Comparison of ENCODE assay signal across 26 cellular contexts in the genomic region with DNA sequence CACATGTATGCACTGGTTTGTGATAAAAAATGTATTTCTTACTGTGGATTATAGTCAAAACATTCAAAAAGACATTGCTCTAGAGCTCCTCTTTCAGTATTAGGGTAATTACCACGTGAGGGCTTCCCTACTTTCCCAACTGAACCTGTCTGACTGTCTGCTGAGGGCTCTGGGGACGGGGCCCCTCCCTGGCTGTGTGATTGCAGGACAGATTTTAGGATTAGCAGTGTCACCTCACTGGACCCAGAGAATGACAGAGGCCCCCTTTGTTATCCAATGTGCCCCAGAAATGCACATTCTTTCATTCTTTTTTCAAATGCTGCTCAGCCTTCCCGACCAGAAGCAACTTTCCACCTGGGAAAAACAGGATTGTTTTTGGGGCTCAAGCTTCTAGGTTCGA. TPM values are rescaled to one million over a fixed set of nuclear protein-coding genes. Genes with fewer than 3 reads are reported as not detected.
A peak's percentile ranks its signal among the peaks of the same experiment; 100 is the strongest.
DNase-seq lines count a peak whose midpoint lies in the region; ATAC-seq and TF ChIP-seq lines count a peak whose summit lies in the region.
"Had no signal": no experiment of that assay in that cellular context is flagged by ENCODE, and none has a peak within 500 bp of the region (broad histone marks: within the 10 kb centered on the region; RNA-seq: fewer than 3 reads in every experiment).

No MANE protein-coding gene starts in this region.

- H2BK12ac ChIP-seq in trophoblast cell (ENCODE audit: low read length): no peak overlapping the region

- H3K27me3 Mint-ChIP-seq in GM23338 (ENCODE audit: insufficient read depth, low read depth, poor library complexity) (peaks cover 75% of the 10 kb centered on the region), neural progenitor cell (ENCODE audit: insufficient read depth, low read depth) (peaks cover 26% of the 10 kb centered on the region)

- H3K27me3 ChIP-seq in GM23338 (ENCODE audit: insufficient read depth) (peaks cover 100% of the 10 kb centered on the region), HAP-1 (ENCODE audit: low read depth) (peaks cover 11% of the 10 kb centered on the region; the same call in 1 of the 2 replicates), neural progenitor cell (peaks cover 79% of the 10 kb centered on the region), trophoblast cell (ENCODE audit: insufficient read depth, low read length) (no peaks in the 10 kb centered on the region)

- no peak overlapping the region for H3K4me2 ChIP-seq in GM23338
- peak overlapping the region; percentile 50 for H3K4me2 ChIP-seq in neural progenitor cell
- no peak overlapping the region for H3K4me2 ChIP-seq in trophoblast cell (ENCODE audit: low read length)

- H3K9ac ChIP-seq in neural progenitor cell (no peak overlapping the region), trophoblast cell (ENCODE audit: low read length) (no peak overlapping the region)

- no peak overlapping the region for H2BK5ac ChIP-seq in trophoblast cell (ENCODE audit: low read depth, low read length, poor library complexity)

- H4K12ac ChIP-seq in trophoblast cell (ENCODE audit: low read depth, low read length): no peak overlapping the region

- peak; percentile 14; the same call in 2 of the 3 replicates for ATAC-seq in GM23338
- ATAC-seq: CD8-positive, alpha-beta T cell; GM12878; K562; Panc1 had no signal

- H2AK5ac ChIP-seq in trophoblast cell (ENCODE audit: low read length): no peak overlapping the region

- H3K27ac Mint-ChIP-seq in GM23338 (no peak overlapping the region), neural progenitor cell (no peak overlapping the region)
- H3K27ac Mint-ChIP-seq: B cell; CD8-positive, alpha-beta T cell had no signal

- peaks cover 14% of the 10 kb centered on the region for H3K4me1 ChIP-seq in GM23338 (ENCODE audit: insufficient read depth)
- H3K4me1 ChIP-seq in HAP-1: peaks cover 19% of the 10 kb centered on the region
- H3K4me1 ChIP-seq in neural progenitor cell: peaks cover 28% of the 10 kb centered on the region
- H3K4me1 ChIP-seq in trophoblast cell (ENCODE audit: control insufficient read depth in 1 of 2, insufficient read depth in 2 of 2, low read length in 2 of 2): peaks cover 4 to 12% of the 10 kb centered on the region in 2 experiments

- no peak overlapping the region for H4K91ac ChIP-seq in trophoblast cell (ENCODE audit: low read depth, low read length)

- no peaks in the 10 kb centered on the region for H3K36me3 Mint-ChIP-seq in GM23338 (ENCODE audit: low read depth)
- H3K36me3 Mint-ChIP-seq in neural progenitor cell: no peaks in the 10 kb centered on the region
- H3K36me3 Mint-ChIP-seq: CD8-positive, alpha-beta T cell had no signal

- H3K23ac ChIP-seq in trophoblast cell (ENCODE audit: low read length): no peak overlapping the region

- no peak overlapping the region for H4K8ac ChIP-seq in trophoblast cell (ENCODE audit: low read depth, low read length)

- H4K20me1 ChIP-seq in GM23338 (replicated peaks; ENCODE audit: insufficient read depth) (peaks cover 10% of the 10 kb centered on the region; the same call in 1 of the 2 replicates), neural progenitor cell (ENCODE audit: low read depth) (no peaks in the 10 kb centered on the region)

- H3F3A ChIP-seq in GM23338 (replicated peaks; ENCODE audit: low read depth): no peaks in the 10 kb centered on the region
- peaks cover 27% of the 10 kb centered on the region for H3F3A ChIP-seq in neural progenitor cell (ENCODE audit: low read depth)

- H3K9me3 ChIP-seq in HAP-1: no peaks in the 10 kb centered on the region
- no peaks in the 10 kb centered on the region for H3K9me3 ChIP-seq in neural progenitor cell (ENCODE audit: low read depth)
- H3K9me3 ChIP-seq in trophoblast cell (ENCODE audit: insufficient read depth, low read depth, low read length): no peaks in the 10 kb centered on the region

- in situ Hi-C loops in HAP-1 (cut with MboI; ENCODE audit: low sequenced_read_pairs): no loop called here

- H3K9me3 Mint-ChIP-seq in GM23338: peaks cover 4% of the 10 kb centered on the region; the same call in 1 of the 3 replicates
- no peaks in the 10 kb centered on the region for H3K9me3 Mint-ChIP-seq in neural progenitor cell
- H3K9me3 Mint-ChIP-seq: CD8-positive, alpha-beta T cell had no signal

- no peak for TF ChIP-seq CTCF in GM23338 (conservative IDR thresholded peaks at IDR 0.05; ENCODE audit: low read depth in 2 of 2)
- TF ChIP-seq CTCF in coronary artery (IDR thresholded peaks at IDR 0.05): no peak
- TF ChIP-seq CTCF in neural progenitor cell (IDR thresholded peaks at IDR 0.05): no peak

- no peak overlapping the region for H3K14ac ChIP-seq in trophoblast cell (ENCODE audit: low read length)

- H2BK120ac ChIP-seq in trophoblast cell (ENCODE audit: insufficient read depth, low read length, poor library complexity): no peak overlapping the region

- H3K36me3 ChIP-seq in GM23338 (ENCODE audit: insufficient read depth) (no peaks in the 10 kb centered on the region), HAP-1 (replicated peaks) (no peaks in the 10 kb centered on the region), neural progenitor cell (no peaks in the 10 kb centered on the region), trophoblast cell (ENCODE audit: control insufficient read depth in 1 of 2, insufficient read depth in 2 of 2, low read length in 2 of 2) (no peaks in the 10 kb centered on the region)

- H3K9me2 ChIP-seq in GM23338 (ENCODE audit: insufficient read depth): no peaks in the 10 kb centered on the region

- no peak overlapping the region for H2AFZ ChIP-seq in GM23338
- H2AFZ ChIP-seq in neural progenitor cell (replicated peaks): no peak overlapping the region
- no peak overlapping the region for H2AFZ ChIP-seq in trophoblast cell (ENCODE audit: insufficient read depth, low read length, poor library complexity)

- H3K79me2 ChIP-seq in GM23338 (replicated peaks; ENCODE audit: insufficient read depth) (no peaks in the 10 kb centered on the region), neural progenitor cell (ENCODE audit: low read depth) (no peaks in the 10 kb centered on the region), trophoblast cell (ENCODE audit: control insufficient read depth, insufficient read depth, low read length, poor library complexity) (no peaks in the 10 kb centered on the region)

- peaks cover 31% of the 10 kb centered on the region for H3K4me1 Mint-ChIP-seq in GM23338
- peaks cover 18% of the 10 kb centered on the region for H3K4me1 Mint-ChIP-seq in neural progenitor cell

- H3K4me3 ChIP-seq in GM23338 (no peak overlapping the region), HAP-1 (no peak overlapping the region), coronary artery (no peak overlapping the region), neural progenitor cell (no peak overlapping the region), trophoblast cell (ENCODE audit: low read depth, low read length) (no peak overlapping the region)
- H3K4me3 ChIP-seq: GM12878, K562 had no signal

- H3K79me1 ChIP-seq in trophoblast cell (ENCODE audit: low read length): no peaks in the 10 kb centered on the region

- no peak overlapping the region for H3K18ac ChIP-seq in trophoblast cell (ENCODE audit: low read length)

- H3K4ac ChIP-seq in trophoblast cell (ENCODE audit: low read depth, low read length): no peak overlapping the region

- DNase-seq in GM23338 (ENCODE audit: low spot score) (no peak), HAP-1 (ENCODE audit: low spot score in 2 of 2) (peak; percentile 39 to 47), coronary artery (ENCODE audit: low spot score) (peak; percentile 31), neural progenitor cell (ENCODE audit: low spot score) (peak; percentile 57), trophoblast cell (no peak), GM19238 (ENCODE audit: insufficient read length, low spot score) (no peak), epidermal melanocyte (ENCODE audit: insufficient read length, low spot score) (no peak)
- DNase-seq: DMS 273 treated with DMSO at 0.1 percent for 48 hours, DMS79, EL, GDM1, Kasumi-1, MV-4-11, NCI-H1105, NCI-H1436 treated with DMSO at 0.1 percent for 48 hours, NCI-H187 treated with DMSO at 0.1 percent for 48 hours, NCI-H446 treated with DMSO at 0.1 percent for 48 hours, NCI-H526, SHP77 had no signal

- H3K27ac ChIP-seq in GM23338 (ENCODE audit: low read depth): no peak overlapping the region
- H3K27ac ChIP-seq in coronary artery: no peak overlapping the region
- no peak overlapping the region for H3K27ac ChIP-seq in neural progenitor cell
- H3K27ac ChIP-seq in trophoblast cell (ENCODE audit: low read depth, low read length): no peak overlapping the region
- H3K27ac ChIP-seq: C4-2B, RWPE1 had no signal

- no CpG with 5 or more reads among the region's 4 CpGs for WGBS in trophoblast cell (ENCODE audit: extremely low coverage, insufficient coverage, insufficient read length)

- H3K4me3 Mint-ChIP-seq in GM23338 (no peak overlapping the region), neural progenitor cell (no peak overlapping the region)
- H3K4me3 Mint-ChIP-seq: B cell; CD8-positive, alpha-beta T cell had no signal

TF ChIP-seq in GM23338, 12 proteins besides CTCF, POLR2A, EP300 and RAD21 (continues in another document):
- TF ChIP-seq JUNB (IDR thresholded peaks at IDR 0.05; ENCODE audit: unreplicated experiment) (no peak), EZH2 (IDR thresholded peaks at IDR 0.05; ENCODE audit: low read depth, unreplicated experiment) (no peak)

RNA-seq across cellular contexts. Expression of a gene that starts 43.6 kb away (rescaled TPM):
- total RNA-seq in GM23338 (2014; rRNA removed; shearing (Covaris generic)): 5.1 and 6.9 TPM in 2 replicates
- polyA plus RNA-seq in GM23338 (2016; fragmentation: Nextera tagmentation; extraction: Ambion mirVana): 8.5 and 8.6 TPM in 2 replicates
- total RNA-seq in neural progenitor cell (ENCODE audit: low replicate concordance): 18.2 and 23.5 TPM in 2 replicates
- 8.3 and 8.9 TPM in 2 replicates for polyA plus RNA-seq in trophoblast cell (2013)

Comparison
In these comparisons a context has a peak if more than half of its experiments do, and no peak if none do; other contexts are left out.
1. DNase-seq: peak in HAP-1 (2 of 2), coronary artery (single experiment) and neural progenitor cell (single experiment); none in GM23338 (single experiment), trophoblast cell (0 of 2), GM19238 (single experiment) and epidermal melanocyte (single experiment).